29 cellular contexts compared by ENCODE assay signal in genomic region chrX:153731845-153732215, GRCh38. TPM values are rescaled to one million over a fixed set of nuclear protein-coding genes. Genes with fewer than 3 reads are reported as not detected.
DNase-seq lines count a peak whose midpoint lies in the region; ATAC-seq and TF ChIP-seq lines count a peak whose summit lies in the region.
"Had no signal": no experiment of that assay in that cellular context is flagged by ENCODE, and none has a peak within 500 bp of the region (broad histone marks: within the 10 kb centered on the region; RNA-seq: fewer than 3 reads in every experiment).

No MANE protein-coding gene starts in this region.

- no peak for ATAC-seq in activated CD4-positive, alpha-beta T cell treated with anti-CD3 and anti-CD28 coated beads for 36 hours
- no peak for ATAC-seq in natural killer cell treated with Interleukin-12 subunit alpha and Interleukin-12 subunit beta and Interleukin-15 and Interleukin-18, amount 100 ng/mL, for 72 hours
- no peak for ATAC-seq in natural killer cell
- ATAC-seq in lower lobe of right lung, result no peak
- no peak for ATAC-seq in stimulated activated naive CD8-positive, alpha-beta T cell treated with anti-CD3 and anti-CD28 coated beads, Interleukin-15, Interleukin-2, amounts not matched to agents 100 U/mL and 50 U/mL, for 24 hours
- ATAC-seq: HCT116; left ventricle myocardium superior; Panc1; stimulated activated naive CD8-positive, alpha-beta T cell treated with anti-CD3 and anti-CD28 coated beads, Interleukin-15, amount 100 ng/mL, for 72 hours had no signal

- H3K27ac ChIP-seq in adrenal gland (peak overlapping the region; percentile 21 to 75 (median 23)), stomach (peak overlapping the region in 1 of 5 donors; percentile 17), lower lobe of right lung (no peak overlapping the region)
- H3K27ac ChIP-seq: psoas muscle, thyroid gland, WERI-Rb-1 had no signal

- H3K27me3 ChIP-seq in adrenal gland (no peaks in the 10 kb centered on the region), stomach (no peaks in the 10 kb centered on the region), lower lobe of right lung (ENCODE audit: low read depth) (no peaks in the 10 kb centered on the region)
- H3K27me3 ChIP-seq: thyroid gland had no signal

- no peak overlapping the region for H3K4me3 Mint-ChIP-seq in activated CD4-positive, alpha-beta T cell treated with anti-CD3 and anti-CD28 coated beads for 36 hours
- peak overlapping the region; percentile 85 for H3K4me3 Mint-ChIP-seq in natural killer cell treated with Interleukin-12 subunit alpha and Interleukin-12 subunit beta and Interleukin-15 and Interleukin-18, amount 100 ng/mL, for 72 hours
- H3K4me3 Mint-ChIP-seq in natural killer cell, result no peak overlapping the region
- H3K4me3 Mint-ChIP-seq: mesothelial cell of epicardium had no signal

- peaks cover 17 to 26% of the 10 kb centered on the region in 2 donors for H3K4me1 ChIP-seq in adrenal gland (replicated peaks in 1 of 2)
- H3K4me1 ChIP-seq in stomach, result peaks cover 15 to 23% (median 20%) of the 10 kb centered on the region in 4 donors
- H3K4me1 ChIP-seq in lower lobe of right lung, result peaks cover 16% of the 10 kb centered on the region

- peaks cover 12% of the 10 kb centered on the region for H3K36me3 Mint-ChIP-seq in activated CD4-positive, alpha-beta T cell treated with anti-CD3 and anti-CD28 coated beads for 36 hours (ENCODE audit: low read depth)
- H3K36me3 Mint-ChIP-seq in natural killer cell treated with Interleukin-12 subunit alpha and Interleukin-12 subunit beta and Interleukin-15 and Interleukin-18, amount 100 ng/mL, for 72 hours, result peaks cover 18% of the 10 kb centered on the region
- H3K36me3 Mint-ChIP-seq in natural killer cell, result no peaks in the 10 kb centered on the region

- peak overlapping the region; percentile 28 for H3K27ac Mint-ChIP-seq in activated CD4-positive, alpha-beta T cell treated with anti-CD3 and anti-CD28 coated beads for 36 hours
- peak overlapping the region; percentile 78 to 79 for H3K27ac Mint-ChIP-seq in natural killer cell treated with Interleukin-12 subunit alpha and Interleukin-12 subunit beta and Interleukin-15 and Interleukin-18, amount 100 ng/mL, for 72 hours
- H3K27ac Mint-ChIP-seq in natural killer cell, result peak overlapping the region in 1 of 2 donors; percentile 39
- H3K27ac Mint-ChIP-seq: mesothelial cell of epicardium had no signal

- CTCF ChIA-PET in activated CD4-positive, alpha-beta T cell treated with anti-CD3 and anti-CD28 coated beads for 36 hours (lab: Charles Lee), result no interaction called here

- DNase-seq in activated CD4-positive, alpha-beta T cell treated with anti-CD3 and anti-CD28 coated beads for 36 hours, result no peak
- DNase-seq in activated CD4-positive, alpha-beta T cell treated with anti-CD3 and anti-CD28 coated beads for 4 hours, result no peak
- DNase-seq in natural killer cell treated with Interleukin-12 subunit alpha and Interleukin-12 subunit beta and Interleukin-15 and Interleukin-18, amount 100 ng/mL, for 72 hours (ENCODE audit: low spot score), result no peak
- DNase-seq in natural killer cell (no peak), adrenal gland (no peak), stomach (no peak), lower lobe of right lung (no peak)
- DNase-seq in stimulated activated naive CD8-positive, alpha-beta T cell treated with anti-CD3 and anti-CD28 coated beads, Interleukin-15, Interleukin-2, amounts not matched to agents 100 U/mL and 50 U/mL, for 24 hours, result no peak
- DNase-seq: activated CD4-positive, alpha-beta T cell treated with anti-CD3 and anti-CD28 coated beads, Interleukin-2, amount 50 U/mL, for 48 hours; CD4-positive, alpha-beta memory T cell; left ventricle myocardium superior; naive B cell; NCI-H1048; NCI-H187; NCI-H2171 treated with DMSO at 0.1 percent for 48 hours; NCI-H524 treated with DMSO at 0.1 percent for 48 hours; nucleus accumbens; psoas muscle; SHP77 treated with DMSO at 0.1 percent for 48 hours; stimulated activated CD4-positive, alpha-beta T cell treated with anti-CD3 and anti-CD28 coated beads, Interleukin-15, amount 100 ng/mL, for 24 hours; stimulated activated naive CD8-positive, alpha-beta T cell treated with anti-CD3 and anti-CD28 coated beads, Interleukin-15, amount 100 ng/mL, for 72 hours; T1000; thyroid gland; WERI-Rb-1 had no signal

- WGBS in adrenal gland, 4 donors, result 78 to 90% (median 80%) methylated on average over 3 of the region's 3 CpGs
- WGBS in stomach, 5 donors, result 65 to 95% (median 92%) methylated on average over 3 of the region's 3 CpGs

- intact Hi-C loops in activated CD4-positive, alpha-beta T cell treated with anti-CD3 and anti-CD28 coated beads for 36 hours (cut with DNase I, micrococcal nuclease), result no loop called here
- intact Hi-C loops in natural killer cell (cut with micrococcal nuclease), result no loop called here
- intact Hi-C loops in adrenal gland (cut with DNase I), result no loop called here
- intact Hi-C loops in stomach (cut with DNase I; ENCODE audit: low total_unique reads), result no loop called here
- intact Hi-C loops in lower lobe of right lung (cut with DNase I), result no loop called here

- POLR2A ChIA-PET in activated CD4-positive, alpha-beta T cell treated with anti-CD3 and anti-CD28 coated beads for 36 hours (lab: Charles Lee), result no interaction called here

- H3K4me1 Mint-ChIP-seq in activated CD4-positive, alpha-beta T cell treated with anti-CD3 and anti-CD28 coated beads for 36 hours, result peaks cover 33% of the 10 kb centered on the region
- H3K4me1 Mint-ChIP-seq in natural killer cell treated with Interleukin-12 subunit alpha and Interleukin-12 subunit beta and Interleukin-15 and Interleukin-18, amount 100 ng/mL, for 72 hours (ENCODE audit: low read depth in 2 of 2), result peaks cover 26 to 37% of the 10 kb centered on the region in 2 donors
- H3K4me1 Mint-ChIP-seq in natural killer cell, result peaks cover 21 to 32% of the 10 kb centered on the region in 2 donors

- H3K9me3 Mint-ChIP-seq in activated CD4-positive, alpha-beta T cell treated with anti-CD3 and anti-CD28 coated beads for 36 hours (ENCODE audit: low read depth), result peaks cover 3% of the 10 kb centered on the region
- peaks cover 6% of the 10 kb centered on the region for H3K9me3 Mint-ChIP-seq in natural killer cell treated with Interleukin-12 subunit alpha and Interleukin-12 subunit beta and Interleukin-15 and Interleukin-18, amount 100 ng/mL, for 72 hours
- no peaks in the 10 kb centered on the region for H3K9me3 Mint-ChIP-seq in natural killer cell

- no peak for TF ChIP-seq POLR2A in adrenal gland (IDR thresholded peaks at IDR 0.05)
- no peak for TF ChIP-seq POLR2A in stomach (IDR thresholded peaks at IDR 0.05)

- no peaks in the 10 kb centered on the region for H3K9me3 ChIP-seq in adrenal gland (replicated peaks in 1 of 3)
- H3K9me3 ChIP-seq in stomach, result peaks cover 0 to 36% (median 6%) of the 10 kb centered on the region in 4 donors
- H3K9me3 ChIP-seq in lower lobe of right lung, result no peaks in the 10 kb centered on the region
- H3K9me3 ChIP-seq: psoas muscle, thyroid gland had no signal

- no peaks in the 10 kb centered on the region for H3K27me3 Mint-ChIP-seq in activated CD4-positive, alpha-beta T cell treated with anti-CD3 and anti-CD28 coated beads for 36 hours
- peaks cover 0 to 3% of the 10 kb centered on the region in 2 donors for H3K27me3 Mint-ChIP-seq in natural killer cell treated with Interleukin-12 subunit alpha and Interleukin-12 subunit beta and Interleukin-15 and Interleukin-18, amount 100 ng/mL, for 72 hours
- H3K27me3 Mint-ChIP-seq in natural killer cell (ENCODE audit: low read depth in 2 of 2), result no peaks in the 10 kb centered on the region
- H3K27me3 Mint-ChIP-seq: CD4-positive, alpha-beta memory T cell; naive B cell; stimulated activated naive CD8-positive, alpha-beta T cell treated with anti-CD3 and anti-CD28 coated beads, Interleukin-15, amount 100 ng/mL, for 72 hours had no signal

- H3K36me3 ChIP-seq in adrenal gland (replicated peaks in 1 of 2) (no peaks in the 10 kb centered on the region), stomach (peaks cover 0 to 36% (median 18%) of the 10 kb centered on the region in 4 donors), lower lobe of right lung (peaks cover 7% of the 10 kb centered on the region)
- H3K36me3 ChIP-seq: thyroid gland had no signal

- no peak for TF ChIP-seq EP300 in stomach (IDR thresholded peaks at IDR 0.05)

- H3K4me3 ChIP-seq in adrenal gland (no peak overlapping the region), stomach (no peak overlapping the region), lower lobe of right lung (no peak overlapping the region)
- H3K4me3 ChIP-seq: GM12878, psoas muscle, thyroid gland had no signal

- no peak for TF ChIP-seq CTCF in natural killer cell (IDR thresholded peaks at IDR 0.05)
- TF ChIP-seq CTCF in adrenal gland (IDR thresholded peaks at IDR 0.05), result no peak
- no peak for TF ChIP-seq CTCF in stomach (IDR thresholded peaks at IDR 0.05)
- TF ChIP-seq CTCF in lower lobe of right lung (IDR thresholded peaks at IDR 0.05), result no peak

RNA-seq across cellular contexts. Expression of gene ABCD1, which starts 7.2 kb away (rescaled TPM):
- total RNA-seq in activated CD4-positive, alpha-beta T cell treated with anti-CD3 and anti-CD28 coated beads for 36 hours, result 1 to 10 TPM; 4.5 to 4.8 TPM
- 10 to 100 TPM in 1 of 2 donors, 1 to 10 TPM in 1; 7.4 to 12.2 TPM for total RNA-seq in natural killer cell treated with Interleukin-12 subunit alpha and Interleukin-12 subunit beta and Interleukin-15 and Interleukin-18, amount 100 ng/mL, for 72 hours
- total RNA-seq in natural killer cell (10 to 100 TPM; 12.2 to 13.9 (median 13.8) TPM), adrenal gland (10 to 100 TPM; 36.5 to 78.0 (median 53.4) TPM), stomach (10 to 100 TPM in 3 of 5 donors, 1 to 10 TPM in 2; 2.4 to 22.3 (median 14.5) TPM), lower lobe of right lung (14.5 TPM)
- polyA plus RNA-seq in adrenal gland (10 to 100 TPM; 29.7 to 58.6 (median 42.3) TPM), stomach (1 to 10 TPM; 3.2 to 3.7 (median 3.4) TPM)

RNA-seq across cellular contexts. Expression of gene BCAP31, which starts 7.6 kb away (rescaled TPM):
- total RNA-seq in activated CD4-positive, alpha-beta T cell treated with anti-CD3 and anti-CD28 coated beads for 36 hours, result 100 to 1,000 TPM in 1 of 2 experiments, 10 to 100 TPM in 1; 78.0 to 106 TPM
- 100 to 1,000 TPM; 156 to 159 TPM for total RNA-seq in natural killer cell treated with Interleukin-12 subunit alpha and Interleukin-12 subunit beta and Interleukin-15 and Interleukin-18, amount 100 ng/mL, for 72 hours
- 100 to 1,000 TPM; 109 to 131 (median 119) TPM for total RNA-seq in natural killer cell
- 100 to 1,000 TPM; 168 to 343 (median 277) TPM for total RNA-seq in adrenal gland
- 100 to 1,000 TPM; 121 to 274 (median 218) TPM for polyA plus RNA-seq in adrenal gland
- 100 to 1,000 TPM in 1 of 5 donors, 10 to 100 TPM in 3, under 1 TPM in 1; 0.58 to 121 (median 75.9) TPM for total RNA-seq in stomach
- polyA plus RNA-seq in stomach, result 100 to 1,000 TPM in 1 of 3 donors, 10 to 100 TPM in 2; 49.6 to 156 (median 88.0) TPM
- total RNA-seq in lower lobe of right lung, result 219 TPM

RNA-seq across cellular contexts. Expression of gene PLXNB3, which starts 32.2 kb away (rescaled TPM):
- 1 to 10 TPM; 1.6 to 2.4 TPM for total RNA-seq in activated CD4-positive, alpha-beta T cell treated with anti-CD3 and anti-CD28 coated beads for 36 hours
- total RNA-seq in natural killer cell treated with Interleukin-12 subunit alpha and Interleukin-12 subunit beta and Interleukin-15 and Interleukin-18, amount 100 ng/mL, for 72 hours, result 1 to 10 TPM in 1 of 2 donors, under 1 TPM in 1; 0.48 to 2.4 TPM
- total RNA-seq in natural killer cell (1 to 10 TPM in 2 of 3 donors, not detected in 1; 1.2 to 1.3 TPM), adrenal gland (100 to 1,000 TPM in 1 of 8 donors, 10 to 100 TPM in 7; 31.2 to 103 (median 41.4) TPM), stomach (10 to 100 TPM in 3 of 5 donors, 1 to 10 TPM in 2; 1.8 to 49.2 (median 18.7) TPM), lower lobe of right lung (4.6 TPM)
- polyA plus RNA-seq in adrenal gland (100 to 1,000 TPM in 1 of 3 donors, 10 to 100 TPM in 2; 21.7 to 119 (median 87.3) TPM), stomach (10 to 100 TPM in 1 of 3 donors, 1 to 10 TPM in 2; 5.2 to 11.9 (median 6.0) TPM)
- total RNA-seq: CD4-positive, alpha-beta memory T cell had no signal
- polyA plus RNA-seq: CD4-positive, alpha-beta memory T cell had no signal

RNA-seq across cellular contexts. Expression of gene SLC6A8, which starts 44.1 kb away (rescaled TPM):
- under 1 TPM; 0.39 to 0.58 TPM for total RNA-seq in activated CD4-positive, alpha-beta T cell treated with anti-CD3 and anti-CD28 coated beads for 36 hours
- 1 to 10 TPM; 2.3 to 4.1 TPM for total RNA-seq in natural killer cell treated with Interleukin-12 subunit alpha and Interleukin-12 subunit beta and Interleukin-15 and Interleukin-18, amount 100 ng/mL, for 72 hours
- total RNA-seq in natural killer cell, result 1 to 10 TPM in 2 of 3 donors, under 1 TPM in 1; 0.77 to 2.5 (median 1.4) TPM
- total RNA-seq in adrenal gland, result 100 to 1,000 TPM in 4 of 8 donors, 10 to 100 TPM in 4; 37.2 to 136 (median 92.7) TPM
- 100 to 1,000 TPM in 1 of 3 donors, 10 to 100 TPM in 2; 51.8 to 118 (median 63.0) TPM for polyA plus RNA-seq in adrenal gland
- 10 to 100 TPM; 17.7 to 32.7 (median 19.1) TPM for total RNA-seq in stomach
- polyA plus RNA-seq in stomach, result 10 to 100 TPM in 2 of 3 donors, 1 to 10 TPM in 1; 7.3 to 30.9 (median 15.9) TPM
- 7.1 TPM for total RNA-seq in lower lobe of right lung

RNA-seq across cellular contexts. Expression of gene SRPK3, which starts 49.0 kb away (rescaled TPM):
- total RNA-seq in activated CD4-positive, alpha-beta T cell treated with anti-CD3 and anti-CD28 coated beads for 36 hours, result not detected
- total RNA-seq in natural killer cell treated with Interleukin-12 subunit alpha and Interleukin-12 subunit beta and Interleukin-15 and Interleukin-18, amount 100 ng/mL, for 72 hours, result not detected
- not detected for total RNA-seq in natural killer cell
- 1 to 10 TPM in 4 of 8 donors, under 1 TPM in 3, not detected in 1; 0.14 to 2.9 (median 1.2) TPM for total RNA-seq in adrenal gland
- 10 to 100 TPM in 1 of 3 donors, 1 to 10 TPM in 1, under 1 TPM in 1; 0.31 to 20.5 (median 4.9) TPM for polyA plus RNA-seq in adrenal gland
- total RNA-seq in stomach, result 1 to 10 TPM in 3 of 5 donors, not detected in 2; 1.1 to 3.6 (median 1.6) TPM
- 1 to 10 TPM in 1 of 3 donors, under 1 TPM in 2; 0.35 to 1.7 (median 0.46) TPM for polyA plus RNA-seq in stomach
- not detected for total RNA-seq in lower lobe of right lung
- total RNA-seq: CD4-positive, alpha-beta memory T cell; glomerular endothelial cell; GM12878; mesothelial cell of epicardium had no signal
- polyA plus RNA-seq: CD4-positive, alpha-beta memory T cell had no signal
